In the genomic region with DNA sequence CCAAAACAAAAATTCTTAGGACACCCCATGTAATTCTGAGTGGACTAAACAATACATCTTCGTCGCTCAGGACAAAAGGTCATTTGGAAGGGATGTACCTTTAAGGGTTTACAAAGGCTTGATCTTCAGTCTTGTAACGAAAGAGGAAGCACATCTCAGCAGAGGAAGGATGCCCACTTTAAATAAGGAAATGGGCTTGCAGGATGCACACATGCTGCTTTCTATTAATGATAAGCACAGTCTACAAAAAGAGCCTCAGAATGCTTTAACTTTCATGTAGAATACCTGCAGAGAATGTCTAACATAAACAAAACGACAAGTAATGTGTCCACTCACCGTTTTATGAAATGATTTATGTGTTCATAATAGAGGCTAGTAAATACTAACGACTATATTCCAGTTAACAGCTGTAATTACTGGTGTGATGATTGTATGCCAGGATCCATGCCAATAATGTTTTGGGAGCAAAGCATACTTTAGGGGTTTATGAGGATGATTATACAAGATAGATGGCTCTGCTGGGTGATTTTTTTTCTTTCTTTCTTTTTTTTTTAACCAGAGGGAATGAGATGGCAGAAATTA, we compare ENCODE assay signal across 9 cellular contexts.
DNase-seq lines count a peak whose midpoint lies in the region; ATAC-seq and TF ChIP-seq lines count a peak whose summit lies in the region.
"Had no signal": no experiment of that assay in that cellular context is flagged by ENCODE, and none has a peak within 500 bp of the region (broad histone marks: within the 10 kb centered on the region; RNA-seq: fewer than 3 reads in every experiment).

No MANE protein-coding gene starts in this region.

- DNase-seq in GM04504 (ENCODE audit: low read depth) (peak; percentile 38), NCI-H1105 treated with DMSO at 0.1 percent for 48 hours (lab: John Stamatoyannopoulos, UW) (peak; percentile 99), endothelial cell (ENCODE audit: low spot score) (no peak), GM03348 (ENCODE audit: low spot score) (no peak), NCI-H510A treated with DMSO at 0.1 percent for 48 hours (lab: John Stamatoyannopoulos, UW) (no peak), HCEC 1CT (no peak), type B pancreatic cell (ENCODE audit: extremely low spot score, unreplicated experiment) (no peak)
- DNase-seq: T1000 had no signal

- H3K27me3 Mint-ChIP-seq in endothelial cell (ENCODE audit: unreplicated experiment) (peaks cover 2% of the 10 kb centered on the region), type B pancreatic cell (peaks cover 3% of the 10 kb centered on the region)

- peaks cover 52% of the 10 kb centered on the region for H3K4me1 Mint-ChIP-seq in endothelial cell (ENCODE audit: unreplicated experiment)
- peaks cover 19% of the 10 kb centered on the region for H3K4me1 Mint-ChIP-seq in type B pancreatic cell (ENCODE audit: unreplicated experiment)

- TF ChIP-seq CTCF in endothelial cell (IDR thresholded peaks at IDR 0.05; ENCODE audit: unreplicated experiment) (no peak), type B pancreatic cell (conservative IDR thresholded peaks at IDR 0.05) (no peak)

- ATAC-seq in GM21529 (IDR thresholded peaks at IDR 0.05; ENCODE audit: unreplicated experiment), result peak; percentile 83

- H3K36me3 Mint-ChIP-seq in endothelial cell (ENCODE audit: low read depth, unreplicated experiment) (no peaks in the 10 kb centered on the region), type B pancreatic cell (no peaks in the 10 kb centered on the region)

- H3K27ac Mint-ChIP-seq in endothelial cell (ENCODE audit: unreplicated experiment) (peak overlapping the region; percentile 64), type B pancreatic cell (no peak overlapping the region)

- H3K9me3 Mint-ChIP-seq in endothelial cell (ENCODE audit: unreplicated experiment) (no peaks in the 10 kb centered on the region), type B pancreatic cell (no peaks in the 10 kb centered on the region)

- H3K4me3 Mint-ChIP-seq in endothelial cell (ENCODE audit: unreplicated experiment) (no peak overlapping the region), type B pancreatic cell (no peak overlapping the region)

Comparison
In these comparisons a context has a peak if more than half of its experiments do, and no peak if none do; other contexts are left out.
1. DNase-seq: peak in GM04504 (single experiment) and NCI-H1105 treated with DMSO at 0.1 percent for 48 hours (single experiment); none in endothelial cell (single experiment), GM03348 (single experiment), NCI-H510A treated with DMSO at 0.1 percent for 48 hours (single experiment), HCEC 1CT (single experiment) and type B pancreatic cell (single experiment).